1 cellular context compared by ENCODE assay signal in genomic region chr11:17014321-17014773, GRCh38.
TF ChIP-seq lines count a peak whose summit lies in the region.

TSS of gene PLEKHA7 (minus strand) at chr11:17014414. CDS start at chr11:17014401, 13 bp downstream.

TF ChIP-seq in HepG2, 621 proteins besides CTCF, POLR2A, EP300 and RAD21 (continued from another document):
- TF ChIP-seq HOXA3 (CRISPR knock-in tag; IDR thresholded peaks at IDR 0.05) (peak; percentile 33; the same call in 1 of the 2 replicates), HNF4G (IDR thresholded peaks at IDR 0.05; ENCODE audit: borderline replicate concordance, low read depth, low read length) (peak; percentile 71; the same call in 1 of the 2 replicates), HNF4G (CRISPR knock-in tag; IDR thresholded peaks at IDR 0.05; ENCODE audit: borderline replicate concordance, low read depth) (no peak), ZNF441 (CRISPR knock-in tag; IDR thresholded peaks at IDR 0.05; ENCODE audit: borderline replicate concordance) (0 out of 2 replicates have a peak, but pooled peaks have one; percentile 34), POLR2AphosphoS2 (IDR thresholded peaks at IDR 0.05; ENCODE audit: low read depth, low read length) (no peak), MED1 (CRISPR knock-in tag; IDR thresholded peaks at IDR 0.05) (no peak), SKI (IDR thresholded peaks at IDR 0.05; ENCODE audit: partially characterized antibody) (peak; percentile 82), SIN3A (IDR thresholded peaks at IDR 0.05; ENCODE audit: borderline replicate concordance, low read depth, low read length) (peak; percentile 26; the same call in 1 of the 2 replicates), YY1 (IDR thresholded peaks at IDR 0.05; ENCODE audit: insufficient read depth, insufficient replicate concordance, low read depth, low read length) (peak; percentile 48), IKZF4 (CRISPR knock-in tag; IDR thresholded peaks at IDR 0.05; ENCODE audit: borderline replicate concordance, low read depth, not compliant biosample characterization) (no peak), MXI1 (IDR thresholded peaks at IDR 0.05; ENCODE audit: borderline replicate concordance, low read depth, low read length) (peak; percentile 32; the same call in 1 of the 3 replicates), ZNF776 (CRISPR knock-in tag; IDR thresholded peaks at IDR 0.05) (peak; percentile 51; the same call in 1 of the 2 replicates), ZNF839 (CRISPR knock-in tag; IDR thresholded peaks at IDR 0.05; ENCODE audit: borderline replicate concordance) (no peak), DNMT3B (CRISPR knock-in tag; conservative IDR thresholded peaks at IDR 0.05) (no peak), ISL2 (CRISPR knock-in tag; IDR thresholded peaks at IDR 0.05) (no peak), ARID2 (CRISPR knock-in tag; IDR thresholded peaks at IDR 0.05; ENCODE audit: borderline replicate concordance) (no peak), ETV6 (CRISPR knock-in tag; conservative IDR thresholded peaks at IDR 0.05) (no peak), MAZ (IDR thresholded peaks at IDR 0.05; ENCODE audit: borderline replicate concordance, low read depth, low read length) (peak; percentile 25; the same call in 1 of the 2 replicates), MAZ (CRISPR knock-in tag; IDR thresholded peaks at IDR 0.05; ENCODE audit: low read depth) (peak; percentile 49; the same call in 1 of the 2 replicates), HNRNPL (IDR thresholded peaks at IDR 0.05; ENCODE audit: low read depth, low read length) (0 out of 2 replicates have a peak, but pooled peaks have one; percentile 34)
- TF ChIP-seq, protein P1, sequence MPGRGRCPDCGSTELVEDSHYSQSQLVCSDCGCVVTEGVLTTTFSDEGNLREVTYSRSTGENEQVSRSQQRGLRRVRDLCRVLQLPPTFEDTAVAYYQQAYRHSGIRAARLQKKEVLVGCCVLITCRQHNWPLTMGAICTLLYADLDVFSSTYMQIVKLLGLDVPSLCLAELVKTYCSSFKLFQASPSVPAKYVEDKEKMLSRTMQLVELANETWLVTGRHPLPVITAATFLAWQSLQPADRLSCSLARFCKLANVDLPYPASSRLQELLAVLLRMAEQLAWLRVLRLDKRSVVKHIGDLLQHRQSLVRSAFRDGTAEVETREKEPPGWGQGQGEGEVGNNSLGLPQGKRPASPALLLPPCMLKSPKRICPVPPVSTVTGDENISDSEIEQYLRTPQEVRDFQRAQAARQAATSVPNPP (CRISPR knock-in tag; IDR thresholded peaks at IDR 0.05): 0 out of 2 replicates have a peak, but pooled peaks have one; percentile 16
- TF ChIP-seq, protein P2, sequence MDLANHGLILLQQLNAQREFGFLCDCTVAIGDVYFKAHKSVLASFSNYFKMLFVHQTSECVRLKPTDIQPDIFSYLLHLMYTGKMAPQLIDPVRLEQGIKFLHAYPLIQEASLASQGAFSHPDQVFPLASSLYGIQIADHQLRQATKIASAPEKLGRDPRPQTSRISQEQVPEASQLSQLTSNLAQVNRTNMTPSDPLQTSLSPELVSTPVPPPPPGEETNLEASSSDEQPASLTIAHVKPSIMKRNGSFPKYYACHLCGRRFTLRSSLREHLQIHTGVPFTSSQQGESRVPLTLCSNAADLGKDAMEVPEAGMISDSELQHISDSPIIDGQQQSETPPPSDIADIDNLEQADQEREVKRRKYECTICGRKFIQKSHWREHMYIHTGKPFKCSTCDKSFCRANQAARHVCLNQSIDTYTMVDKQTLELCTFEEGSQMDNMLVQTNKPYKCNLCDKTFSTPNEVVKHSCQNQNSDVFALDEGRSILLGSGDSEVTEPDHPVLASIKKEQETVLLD (CRISPR knock-in tag; IDR thresholded peaks at IDR 0.05; ENCODE audit: low read depth): peak; percentile 33
- TF ChIP-seq, protein P3, sequence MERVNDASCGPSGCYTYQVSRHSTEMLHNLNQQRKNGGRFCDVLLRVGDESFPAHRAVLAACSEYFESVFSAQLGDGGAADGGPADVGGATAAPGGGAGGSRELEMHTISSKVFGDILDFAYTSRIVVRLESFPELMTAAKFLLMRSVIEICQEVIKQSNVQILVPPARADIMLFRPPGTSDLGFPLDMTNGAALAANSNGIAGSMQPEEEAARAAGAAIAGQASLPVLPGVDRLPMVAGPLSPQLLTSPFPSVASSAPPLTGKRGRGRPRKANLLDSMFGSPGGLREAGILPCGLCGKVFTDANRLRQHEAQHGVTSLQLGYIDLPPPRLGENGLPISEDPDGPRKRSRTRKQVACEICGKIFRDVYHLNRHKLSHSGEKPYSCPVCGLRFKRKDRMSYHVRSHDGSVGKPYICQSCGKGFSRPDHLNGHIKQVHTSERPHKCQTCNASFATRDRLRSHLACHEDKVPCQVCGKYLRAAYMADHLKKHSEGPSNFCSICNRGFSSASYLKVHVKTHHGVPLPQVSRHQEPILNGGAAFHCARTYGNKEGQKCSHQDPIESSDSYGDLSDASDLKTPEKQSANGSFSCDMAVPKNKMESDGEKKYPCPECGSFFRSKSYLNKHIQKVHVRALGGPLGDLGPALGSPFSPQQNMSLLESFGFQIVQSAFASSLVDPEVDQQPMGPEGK (CRISPR knock-in tag; IDR thresholded peaks at IDR 0.05): peak; percentile 61; the same call in 1 of the 2 replicates
